In genomic region chr1:242515555-242515954, GRCh38 we compare ENCODE assay signal across 4 cellular contexts.
A peak's percentile ranks its signal among the peaks of the same experiment; 100 is the strongest.
TF ChIP-seq lines count a peak whose summit lies in the region.

No MANE protein-coding gene starts in this region.

TF ChIP-seq in HepG2, 621 proteins besides CTCF, POLR2A, EP300 and RAD21:
- TF ChIP-seq ZNF883 (CRISPR knock-in tag; IDR thresholded peaks at IDR 0.05; ENCODE audit: not compliant biosample characterization) (no peak), MAFK (conservative IDR thresholded peaks at IDR 0.05 in 1 of 2, IDR thresholded peaks at IDR 0.05 in 1 of 2; ENCODE audit: low read length in 2 of 2) (peak; percentile 86 to 92), MAFF (IDR thresholded peaks at IDR 0.05; ENCODE audit: low read depth, low read length) (peak; percentile 90), GZF1 (CRISPR knock-in tag; IDR thresholded peaks at IDR 0.05) (no peak), ZNF687 (CRISPR knock-in tag; IDR thresholded peaks at IDR 0.05) (no peak)
TF ChIP-seq in HepG2: peak in this region for 2.

TF ChIP-seq in A549, 52 proteins besides CTCF, POLR2A, EP300 and RAD21:
- TF ChIP-seq PHF8 (IDR thresholded peaks at IDR 0.05; ENCODE audit: borderline replicate concordance, low read depth), result no peak
- TF ChIP-seq BHLHE40 (IDR thresholded peaks at IDR 0.05; ENCODE audit: low read depth, low read length), result no peak
- peak; percentile 18 for TF ChIP-seq MAFK (IDR thresholded peaks at IDR 0.05; ENCODE audit: partially characterized antibody)
- no peak for TF ChIP-seq RCOR1 (IDR thresholded peaks at IDR 0.05; ENCODE audit: low read depth, low read length)

TF ChIP-seq in IMR-90, 13 proteins besides CTCF, POLR2A, EP300 and RAD21:
- TF ChIP-seq CHD1 (IDR thresholded peaks at IDR 0.05; ENCODE audit: low read depth, low read length), result no peak
- no peak for TF ChIP-seq BHLHE40 (IDR thresholded peaks at IDR 0.05; ENCODE audit: low read depth, low read length)
- TF ChIP-seq NFE2L2 (IDR thresholded peaks at IDR 0.05; ENCODE audit: low read depth, low read length), result no peak
- no peak for TF ChIP-seq CEBPB (IDR thresholded peaks at IDR 0.05; ENCODE audit: low read depth, low read length)
- no peak for TF ChIP-seq USF2 (IDR thresholded peaks at IDR 0.05; ENCODE audit: low read depth, low read length)
- peak; percentile 79 for TF ChIP-seq MAFK (IDR thresholded peaks at IDR 0.05; ENCODE audit: low read depth, low read length)
- no peak for TF ChIP-seq SMC3 (IDR thresholded peaks at IDR 0.05; ENCODE audit: low read depth, low read length)
- TF ChIP-seq ELK1 (IDR thresholded peaks at IDR 0.05; ENCODE audit: borderline replicate concordance, low read depth, low read length), result no peak

TF ChIP-seq in K562, 482 proteins besides CTCF, POLR2A, EP300 and RAD21:
- TF ChIP-seq MAFK (IDR thresholded peaks at IDR 0.05; ENCODE audit: low read length) (peak; percentile 79), ZNF316 (IDR thresholded peaks at IDR 0.05) (peak; percentile 57), MAFF (IDR thresholded peaks at IDR 0.05; ENCODE audit: low read length) (peak; percentile 57), C11orf30 (IDR thresholded peaks at IDR 0.05; ENCODE audit: low read depth) (peak; percentile 33; the same call in 1 of the 2 replicates), SOX6 (IDR thresholded peaks at IDR 0.05) (no peak), E2F5 (CRISPR knock-in tag; IDR thresholded peaks at IDR 0.05) (no peak)
